Comparison of ENCODE assay signal across 1 cellular context in genomic region chr22:47132428-47132825, GRCh38.
TF ChIP-seq lines count a peak whose summit lies in the region.

No MANE protein-coding gene starts in this region.

TF ChIP-seq in GM23338, 12 proteins besides CTCF, POLR2A, EP300 and RAD21 (continued from another document):
- TF ChIP-seq, protein P1, sequence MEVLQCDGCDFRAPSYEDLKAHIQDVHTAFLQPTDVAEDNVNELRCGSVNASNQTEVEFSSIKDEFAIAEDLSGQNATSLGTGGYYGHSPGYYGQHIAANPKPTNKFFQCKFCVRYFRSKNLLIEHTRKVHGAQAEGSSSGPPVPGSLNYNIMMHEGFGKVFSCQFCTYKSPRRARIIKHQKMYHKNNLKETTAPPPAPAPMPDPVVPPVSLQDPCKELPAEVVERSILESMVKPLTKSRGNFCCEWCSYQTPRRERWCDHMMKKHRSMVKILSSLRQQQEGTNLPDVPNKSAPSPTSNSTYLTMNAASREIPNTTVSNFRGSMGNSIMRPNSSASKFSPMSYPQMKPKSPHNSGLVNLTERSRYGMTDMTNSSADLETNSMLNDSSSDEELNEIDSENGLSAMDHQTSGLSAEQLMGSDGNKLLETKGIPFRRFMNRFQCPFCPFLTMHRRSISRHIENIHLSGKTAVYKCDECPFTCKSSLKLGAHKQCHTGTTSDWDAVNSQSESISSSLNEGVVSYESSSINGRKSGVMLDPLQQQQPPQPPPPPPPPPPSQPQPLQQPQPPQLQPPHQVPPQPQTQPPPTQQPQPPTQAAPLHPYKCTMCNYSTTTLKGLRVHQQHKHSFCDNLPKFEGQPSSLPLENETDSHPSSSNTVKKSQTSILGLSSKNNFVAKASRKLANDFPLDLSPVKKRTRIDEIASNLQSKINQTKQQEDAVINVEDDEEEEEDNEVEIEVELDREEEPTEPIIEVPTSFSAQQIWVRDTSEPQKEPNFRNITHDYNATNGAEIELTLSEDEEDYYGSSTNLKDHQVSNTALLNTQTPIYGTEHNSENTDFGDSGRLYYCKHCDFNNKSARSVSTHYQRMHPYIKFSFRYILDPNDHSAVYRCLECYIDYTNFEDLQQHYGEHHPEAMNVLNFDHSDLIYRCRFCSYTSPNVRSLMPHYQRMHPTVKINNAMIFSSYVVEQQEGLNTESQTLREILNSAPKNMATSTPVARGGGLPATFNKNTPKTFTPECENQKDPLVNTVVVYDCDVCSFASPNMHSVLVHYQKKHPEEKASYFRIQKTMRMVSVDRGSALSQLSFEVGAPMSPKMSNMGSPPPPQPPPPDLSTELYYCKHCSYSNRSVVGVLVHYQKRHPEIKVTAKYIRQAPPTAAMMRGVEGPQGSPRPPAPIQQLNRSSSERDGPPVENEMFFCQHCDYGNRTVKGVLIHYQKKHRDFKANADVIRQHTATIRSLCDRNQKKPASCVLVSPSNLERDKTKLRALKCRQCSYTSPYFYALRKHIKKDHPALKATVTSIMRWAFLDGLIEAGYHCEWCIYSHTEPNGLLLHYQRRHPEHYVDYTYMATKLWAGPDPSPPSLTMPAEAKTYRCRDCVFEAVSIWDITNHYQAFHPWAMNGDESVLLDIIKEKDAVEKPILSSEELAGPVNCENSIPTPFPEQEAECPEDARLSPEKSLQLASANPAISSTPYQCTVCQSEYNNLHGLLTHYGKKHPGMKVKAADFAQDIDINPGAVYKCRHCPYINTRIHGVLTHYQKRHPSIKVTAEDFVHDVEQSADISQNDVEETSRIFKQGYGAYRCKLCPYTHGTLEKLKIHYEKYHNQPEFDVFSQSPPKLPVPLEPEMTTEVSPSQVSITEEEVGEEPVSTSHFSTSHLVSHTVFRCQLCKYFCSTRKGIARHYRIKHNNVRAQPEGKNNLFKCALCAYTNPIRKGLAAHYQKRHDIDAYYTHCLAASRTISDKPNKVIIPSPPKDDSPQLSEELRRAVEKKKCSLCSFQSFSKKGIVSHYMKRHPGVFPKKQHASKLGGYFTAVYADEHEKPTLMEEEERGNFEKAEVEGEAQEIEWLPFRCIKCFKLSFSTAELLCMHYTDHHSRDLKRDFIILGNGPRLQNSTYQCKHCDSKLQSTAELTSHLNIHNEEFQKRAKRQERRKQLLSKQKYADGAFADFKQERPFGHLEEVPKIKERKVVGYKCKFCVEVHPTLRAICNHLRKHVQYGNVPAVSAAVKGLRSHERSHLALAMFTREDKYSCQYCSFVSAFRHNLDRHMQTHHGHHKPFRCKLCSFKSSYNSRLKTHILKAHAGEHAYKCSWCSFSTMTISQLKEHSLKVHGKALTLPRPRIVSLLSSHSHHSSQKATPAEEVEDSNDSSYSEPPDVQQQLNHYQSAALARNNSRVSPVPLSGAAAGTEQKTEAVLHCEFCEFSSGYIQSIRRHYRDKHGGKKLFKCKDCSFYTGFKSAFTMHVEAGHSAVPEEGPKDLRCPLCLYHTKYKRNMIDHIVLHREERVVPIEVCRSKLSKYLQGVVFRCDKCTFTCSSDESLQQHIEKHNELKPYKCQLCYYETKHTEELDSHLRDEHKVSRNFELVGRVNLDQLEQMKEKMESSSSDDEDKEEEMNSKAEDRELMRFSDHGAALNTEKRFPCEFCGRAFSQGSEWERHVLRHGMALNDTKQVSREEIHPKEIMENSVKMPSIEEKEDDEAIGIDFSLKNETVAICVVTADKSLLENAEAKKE (CRISPR knock-in tag; IDR thresholded peaks at IDR 0.05): no peak
- TF ChIP-seq REST (IDR thresholded peaks at IDR 0.05; ENCODE audit: unreplicated experiment) (no peak), CREB1 (CRISPR knock-in tag; IDR thresholded peaks at IDR 0.05; ENCODE audit: low read depth) (no peak), POLR2AphosphoS5 (IDR thresholded peaks at IDR 0.05; ENCODE audit: low read depth) (no peak), ZNF114 (CRISPR knock-in tag; IDR thresholded peaks at IDR 0.05) (no peak), EZH2phosphoT487 (IDR thresholded peaks at IDR 0.05; ENCODE audit: unreplicated experiment) (no peak), ZNF331 (CRISPR knock-in tag; IDR thresholded peaks at IDR 0.05; ENCODE audit: low read depth) (no peak), JUNB (IDR thresholded peaks at IDR 0.05; ENCODE audit: unreplicated experiment) (no peak)
